Comparison of ENCODE assay signal across 1 cellular context in the genomic region with DNA sequence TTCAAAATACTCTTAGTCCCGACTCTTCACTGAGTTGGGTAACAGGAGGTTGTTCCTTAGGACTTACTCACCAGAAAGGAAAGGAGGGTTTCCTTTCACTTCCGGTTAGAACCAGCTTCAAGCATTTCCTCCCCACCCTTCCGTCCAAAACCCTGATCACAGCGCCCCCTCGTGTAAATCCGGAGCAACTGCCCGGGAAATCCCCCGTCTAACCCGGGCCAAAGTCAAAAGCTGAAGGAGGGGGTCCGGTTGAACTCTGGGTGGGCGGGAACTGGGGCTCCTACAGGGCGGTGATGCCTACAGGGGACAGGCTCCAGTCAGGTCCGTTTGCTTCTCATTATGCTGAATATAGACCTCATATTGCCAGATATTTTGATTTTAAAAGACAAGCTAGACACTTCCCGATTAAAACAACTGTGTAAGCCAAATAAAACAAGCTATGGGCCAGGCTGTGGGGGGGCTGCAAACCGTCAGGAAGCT.
TF ChIP-seq lines count a peak whose summit lies in the region.

No MANE protein-coding gene starts in this region.

TF ChIP-seq in HepG2, 621 proteins besides CTCF, POLR2A, EP300 and RAD21 (continued from another document and continues in another):
- TF ChIP-seq, protein P1, sequence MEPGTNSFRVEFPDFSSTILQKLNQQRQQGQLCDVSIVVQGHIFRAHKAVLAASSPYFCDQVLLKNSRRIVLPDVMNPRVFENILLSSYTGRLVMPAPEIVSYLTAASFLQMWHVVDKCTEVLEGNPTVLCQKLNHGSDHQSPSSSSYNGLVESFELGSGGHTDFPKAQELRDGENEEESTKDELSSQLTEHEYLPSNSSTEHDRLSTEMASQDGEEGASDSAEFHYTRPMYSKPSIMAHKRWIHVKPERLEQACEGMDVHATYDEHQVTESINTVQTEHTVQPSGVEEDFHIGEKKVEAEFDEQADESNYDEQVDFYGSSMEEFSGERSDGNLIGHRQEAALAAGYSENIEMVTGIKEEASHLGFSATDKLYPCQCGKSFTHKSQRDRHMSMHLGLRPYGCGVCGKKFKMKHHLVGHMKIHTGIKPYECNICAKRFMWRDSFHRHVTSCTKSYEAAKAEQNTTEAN (CRISPR knock-in tag; conservative IDR thresholded peaks at IDR 0.05), result no peak
- TF ChIP-seq ZNF335 (CRISPR knock-in tag; IDR thresholded peaks at IDR 0.05) (no peak), NR1H2 (CRISPR knock-in tag; IDR thresholded peaks at IDR 0.05; ENCODE audit: borderline replicate concordance, low read depth) (no peak), CAMTA2 (CRISPR knock-in tag; IDR thresholded peaks at IDR 0.05; ENCODE audit: borderline replicate concordance) (no peak), SIX1 (CRISPR knock-in tag; IDR thresholded peaks at IDR 0.05; ENCODE audit: borderline replicate concordance) (no peak), GATAD2A (CRISPR knock-in tag; IDR thresholded peaks at IDR 0.05) (peak; percentile 32; the same call in 1 of the 2 replicates), SALL1 (CRISPR knock-in tag; IDR thresholded peaks at IDR 0.05) (peak; percentile 68), ATRX (CRISPR knock-in tag; IDR thresholded peaks at IDR 0.05; ENCODE audit: borderline replicate concordance) (no peak), ZNF12 (CRISPR knock-in tag; IDR thresholded peaks at IDR 0.05) (no peak), RXRB (CRISPR knock-in tag; IDR thresholded peaks at IDR 0.05; ENCODE audit: borderline replicate concordance) (peak; percentile 33; the same call in 1 of the 2 replicates), ZSCAN21 (CRISPR knock-in tag; IDR thresholded peaks at IDR 0.05; ENCODE audit: borderline replicate concordance) (no peak), SMAD3 (CRISPR knock-in tag; IDR thresholded peaks at IDR 0.05) (0 out of 2 replicates have a peak, but pooled peaks have one; percentile 22), ZNF446 (CRISPR knock-in tag; IDR thresholded peaks at IDR 0.05) (0 out of 2 replicates have a peak, but pooled peaks have one; percentile 36), FOXP1 (IDR thresholded peaks at IDR 0.05) (no peak), FOXP1 (CRISPR knock-in tag; IDR thresholded peaks at IDR 0.05) (no peak), HES4 (CRISPR knock-in tag; IDR thresholded peaks at IDR 0.05; ENCODE audit: borderline replicate concordance) (no peak)
- TF ChIP-seq, protein P2, sequence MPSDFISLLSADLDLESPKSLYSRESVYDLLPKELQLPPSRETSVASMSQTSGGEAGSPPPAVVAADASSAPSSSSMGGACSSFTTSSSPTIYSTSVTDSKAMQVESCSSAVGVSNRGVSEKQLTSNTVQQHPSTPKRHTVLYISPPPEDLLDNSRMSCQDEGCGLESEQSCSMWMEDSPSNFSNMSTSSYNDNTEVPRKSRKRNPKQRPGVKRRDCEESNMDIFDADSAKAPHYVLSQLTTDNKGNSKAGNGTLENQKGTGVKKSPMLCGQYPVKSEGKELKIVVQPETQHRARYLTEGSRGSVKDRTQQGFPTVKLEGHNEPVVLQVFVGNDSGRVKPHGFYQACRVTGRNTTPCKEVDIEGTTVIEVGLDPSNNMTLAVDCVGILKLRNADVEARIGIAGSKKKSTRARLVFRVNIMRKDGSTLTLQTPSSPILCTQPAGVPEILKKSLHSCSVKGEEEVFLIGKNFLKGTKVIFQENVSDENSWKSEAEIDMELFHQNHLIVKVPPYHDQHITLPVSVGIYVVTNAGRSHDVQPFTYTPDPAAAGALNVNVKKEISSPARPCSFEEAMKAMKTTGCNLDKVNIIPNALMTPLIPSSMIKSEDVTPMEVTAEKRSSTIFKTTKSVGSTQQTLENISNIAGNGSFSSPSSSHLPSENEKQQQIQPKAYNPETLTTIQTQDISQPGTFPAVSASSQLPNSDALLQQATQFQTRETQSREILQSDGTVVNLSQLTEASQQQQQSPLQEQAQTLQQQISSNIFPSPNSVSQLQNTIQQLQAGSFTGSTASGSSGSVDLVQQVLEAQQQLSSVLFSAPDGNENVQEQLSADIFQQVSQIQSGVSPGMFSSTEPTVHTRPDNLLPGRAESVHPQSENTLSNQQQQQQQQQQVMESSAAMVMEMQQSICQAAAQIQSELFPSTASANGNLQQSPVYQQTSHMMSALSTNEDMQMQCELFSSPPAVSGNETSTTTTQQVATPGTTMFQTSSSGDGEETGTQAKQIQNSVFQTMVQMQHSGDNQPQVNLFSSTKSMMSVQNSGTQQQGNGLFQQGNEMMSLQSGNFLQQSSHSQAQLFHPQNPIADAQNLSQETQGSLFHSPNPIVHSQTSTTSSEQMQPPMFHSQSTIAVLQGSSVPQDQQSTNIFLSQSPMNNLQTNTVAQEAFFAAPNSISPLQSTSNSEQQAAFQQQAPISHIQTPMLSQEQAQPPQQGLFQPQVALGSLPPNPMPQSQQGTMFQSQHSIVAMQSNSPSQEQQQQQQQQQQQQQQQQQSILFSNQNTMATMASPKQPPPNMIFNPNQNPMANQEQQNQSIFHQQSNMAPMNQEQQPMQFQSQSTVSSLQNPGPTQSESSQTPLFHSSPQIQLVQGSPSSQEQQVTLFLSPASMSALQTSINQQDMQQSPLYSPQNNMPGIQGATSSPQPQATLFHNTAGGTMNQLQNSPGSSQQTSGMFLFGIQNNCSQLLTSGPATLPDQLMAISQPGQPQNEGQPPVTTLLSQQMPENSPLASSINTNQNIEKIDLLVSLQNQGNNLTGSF (CRISPR knock-in tag; IDR thresholded peaks at IDR 0.05), result no peak
- TF ChIP-seq, protein P3, sequence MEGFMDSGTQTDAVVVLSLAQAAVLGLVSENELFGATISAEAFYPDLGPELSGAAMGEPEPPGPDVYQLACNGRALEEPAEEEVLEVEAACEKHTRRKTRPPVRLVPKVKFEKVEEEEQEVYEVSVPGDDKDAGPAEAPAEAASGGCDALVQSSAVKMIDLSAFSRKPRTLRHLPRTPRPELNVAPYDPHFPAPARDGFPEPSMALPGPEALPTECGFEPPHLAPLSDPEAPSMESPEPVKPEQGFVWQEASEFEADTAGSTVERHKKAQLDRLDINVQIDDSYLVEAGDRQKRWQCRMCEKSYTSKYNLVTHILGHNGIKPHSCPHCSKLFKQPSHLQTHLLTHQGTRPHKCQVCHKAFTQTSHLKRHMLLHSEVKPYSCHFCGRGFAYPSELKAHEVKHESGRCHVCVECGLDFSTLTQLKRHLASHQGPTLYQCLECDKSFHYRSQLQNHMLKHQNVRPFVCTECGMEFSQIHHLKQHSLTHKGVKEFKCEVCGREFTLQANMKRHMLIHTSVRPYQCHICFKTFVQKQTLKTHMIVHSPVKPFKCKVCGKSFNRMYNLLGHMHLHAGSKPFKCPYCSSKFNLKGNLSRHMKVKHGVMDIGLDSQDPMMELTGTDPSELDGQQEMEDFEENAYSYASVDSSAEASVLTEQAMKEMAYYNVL (CRISPR knock-in tag; IDR thresholded peaks at IDR 0.05; ENCODE audit: borderline replicate concordance), result no peak
- TF ChIP-seq, protein P4, sequence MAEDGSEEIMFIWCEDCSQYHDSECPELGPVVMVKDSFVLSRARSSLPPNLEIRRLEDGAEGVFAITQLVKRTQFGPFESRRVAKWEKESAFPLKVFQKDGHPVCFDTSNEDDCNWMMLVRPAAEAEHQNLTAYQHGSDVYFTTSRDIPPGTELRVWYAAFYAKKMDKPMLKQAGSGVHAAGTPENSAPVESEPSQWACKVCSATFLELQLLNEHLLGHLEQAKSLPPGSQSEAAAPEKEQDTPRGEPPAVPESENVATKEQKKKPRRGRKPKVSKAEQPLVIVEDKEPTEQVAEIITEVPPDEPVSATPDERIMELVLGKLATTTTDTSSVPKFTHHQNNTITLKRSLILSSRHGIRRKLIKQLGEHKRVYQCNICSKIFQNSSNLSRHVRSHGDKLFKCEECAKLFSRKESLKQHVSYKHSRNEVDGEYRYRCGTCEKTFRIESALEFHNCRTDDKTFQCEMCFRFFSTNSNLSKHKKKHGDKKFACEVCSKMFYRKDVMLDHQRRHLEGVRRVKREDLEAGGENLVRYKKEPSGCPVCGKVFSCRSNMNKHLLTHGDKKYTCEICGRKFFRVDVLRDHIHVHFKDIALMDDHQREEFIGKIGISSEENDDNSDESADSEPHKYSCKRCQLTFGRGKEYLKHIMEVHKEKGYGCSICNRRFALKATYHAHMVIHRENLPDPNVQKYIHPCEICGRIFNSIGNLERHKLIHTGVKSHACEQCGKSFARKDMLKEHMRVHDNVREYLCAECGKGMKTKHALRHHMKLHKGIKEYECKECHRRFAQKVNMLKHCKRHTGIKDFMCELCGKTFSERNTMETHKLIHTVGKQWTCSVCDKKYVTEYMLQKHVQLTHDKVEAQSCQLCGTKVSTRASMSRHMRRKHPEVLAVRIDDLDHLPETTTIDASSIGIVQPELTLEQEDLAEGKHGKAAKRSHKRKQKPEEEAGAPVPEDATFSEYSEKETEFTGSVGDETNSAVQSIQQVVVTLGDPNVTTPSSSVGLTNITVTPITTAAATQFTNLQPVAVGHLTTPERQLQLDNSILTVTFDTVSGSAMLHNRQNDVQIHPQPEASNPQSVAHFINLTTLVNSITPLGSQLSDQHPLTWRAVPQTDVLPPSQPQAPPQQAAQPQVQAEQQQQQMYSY (CRISPR knock-in tag; IDR thresholded peaks at IDR 0.05), result no peak
- TF ChIP-seq, protein P5, sequence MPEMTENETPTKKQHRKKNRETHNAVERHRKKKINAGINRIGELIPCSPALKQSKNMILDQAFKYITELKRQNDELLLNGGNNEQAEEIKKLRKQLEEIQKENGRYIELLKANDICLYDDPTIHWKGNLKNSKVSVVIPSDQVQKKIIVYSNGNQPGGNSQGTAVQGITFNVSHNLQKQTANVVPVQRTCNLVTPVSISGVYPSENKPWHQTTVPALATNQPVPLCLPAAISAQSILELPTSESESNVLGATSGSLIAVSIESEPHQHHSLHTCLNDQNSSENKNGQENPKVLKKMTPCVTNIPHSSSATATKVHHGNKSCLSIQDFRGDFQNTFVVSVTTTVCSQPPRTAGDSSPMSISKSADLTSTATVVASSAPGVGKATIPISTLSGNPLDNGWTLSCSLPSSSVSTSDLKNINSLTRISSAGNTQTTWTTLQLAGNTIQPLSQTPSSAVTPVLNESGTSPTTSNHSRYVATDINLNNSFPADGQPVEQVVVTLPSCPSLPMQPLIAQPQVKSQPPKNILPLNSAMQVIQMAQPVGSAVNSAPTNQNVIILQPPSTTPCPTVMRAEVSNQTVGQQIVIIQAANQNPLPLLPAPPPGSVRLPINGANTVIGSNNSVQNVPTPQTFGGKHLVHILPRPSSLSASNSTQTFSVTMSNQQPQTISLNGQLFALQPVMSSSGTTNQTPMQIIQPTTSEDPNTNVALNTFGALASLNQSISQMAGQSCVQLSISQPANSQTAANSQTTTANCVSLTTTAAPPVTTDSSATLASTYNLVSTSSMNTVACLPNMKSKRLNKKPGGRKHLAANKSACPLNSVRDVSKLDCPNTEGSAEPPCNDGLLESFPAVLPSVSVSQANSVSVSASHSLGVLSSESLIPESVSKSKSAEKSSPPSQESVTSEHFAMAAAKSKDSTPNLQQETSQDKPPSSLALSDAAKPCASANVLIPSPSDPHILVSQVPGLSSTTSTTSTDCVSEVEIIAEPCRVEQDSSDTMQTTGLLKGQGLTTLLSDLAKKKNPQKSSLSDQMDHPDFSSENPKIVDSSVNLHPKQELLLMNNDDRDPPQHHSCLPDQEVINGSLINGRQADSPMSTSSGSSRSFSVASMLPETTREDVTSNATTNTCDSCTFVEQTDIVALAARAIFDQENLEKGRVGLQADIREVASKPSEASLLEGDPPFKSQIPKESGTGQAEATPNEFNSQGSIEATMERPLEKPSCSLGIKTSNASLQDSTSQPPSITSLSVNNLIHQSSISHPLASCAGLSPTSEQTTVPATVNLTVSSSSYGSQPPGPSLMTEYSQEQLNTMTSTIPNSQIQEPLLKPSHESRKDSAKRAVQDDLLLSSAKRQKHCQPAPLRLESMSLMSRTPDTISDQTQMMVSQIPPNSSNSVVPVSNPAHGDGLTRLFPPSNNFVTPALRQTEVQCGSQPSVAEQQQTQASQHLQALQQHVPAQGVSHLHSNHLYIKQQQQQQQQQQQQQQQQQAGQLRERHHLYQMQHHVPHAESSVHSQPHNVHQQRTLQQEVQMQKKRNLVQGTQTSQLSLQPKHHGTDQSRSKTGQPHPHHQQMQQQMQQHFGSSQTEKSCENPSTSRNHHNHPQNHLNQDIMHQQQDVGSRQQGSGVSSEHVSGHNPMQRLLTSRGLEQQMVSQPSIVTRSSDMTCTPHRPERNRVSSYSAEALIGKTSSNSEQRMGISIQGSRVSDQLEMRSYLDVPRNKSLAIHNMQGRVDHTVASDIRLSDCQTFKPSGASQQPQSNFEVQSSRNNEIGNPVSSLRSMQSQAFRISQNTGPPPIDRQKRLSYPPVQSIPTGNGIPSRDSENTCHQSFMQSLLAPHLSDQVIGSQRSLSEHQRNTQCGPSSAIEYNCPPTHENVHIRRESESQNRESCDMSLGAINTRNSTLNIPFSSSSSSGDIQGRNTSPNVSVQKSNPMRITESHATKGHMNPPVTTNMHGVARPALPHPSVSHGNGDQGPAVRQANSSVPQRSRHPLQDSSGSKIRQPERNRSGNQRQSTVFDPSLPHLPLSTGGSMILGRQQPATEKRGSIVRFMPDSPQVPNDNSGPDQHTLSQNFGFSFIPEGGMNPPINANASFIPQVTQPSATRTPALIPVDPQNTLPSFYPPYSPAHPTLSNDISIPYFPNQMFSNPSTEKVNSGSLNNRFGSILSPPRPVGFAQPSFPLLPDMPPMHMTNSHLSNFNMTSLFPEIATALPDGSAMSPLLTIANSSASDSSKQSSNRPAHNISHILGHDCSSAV (CRISPR knock-in tag; IDR thresholded peaks at IDR 0.05; ENCODE audit: borderline replicate concordance), result no peak
- TF ChIP-seq, protein P6, sequence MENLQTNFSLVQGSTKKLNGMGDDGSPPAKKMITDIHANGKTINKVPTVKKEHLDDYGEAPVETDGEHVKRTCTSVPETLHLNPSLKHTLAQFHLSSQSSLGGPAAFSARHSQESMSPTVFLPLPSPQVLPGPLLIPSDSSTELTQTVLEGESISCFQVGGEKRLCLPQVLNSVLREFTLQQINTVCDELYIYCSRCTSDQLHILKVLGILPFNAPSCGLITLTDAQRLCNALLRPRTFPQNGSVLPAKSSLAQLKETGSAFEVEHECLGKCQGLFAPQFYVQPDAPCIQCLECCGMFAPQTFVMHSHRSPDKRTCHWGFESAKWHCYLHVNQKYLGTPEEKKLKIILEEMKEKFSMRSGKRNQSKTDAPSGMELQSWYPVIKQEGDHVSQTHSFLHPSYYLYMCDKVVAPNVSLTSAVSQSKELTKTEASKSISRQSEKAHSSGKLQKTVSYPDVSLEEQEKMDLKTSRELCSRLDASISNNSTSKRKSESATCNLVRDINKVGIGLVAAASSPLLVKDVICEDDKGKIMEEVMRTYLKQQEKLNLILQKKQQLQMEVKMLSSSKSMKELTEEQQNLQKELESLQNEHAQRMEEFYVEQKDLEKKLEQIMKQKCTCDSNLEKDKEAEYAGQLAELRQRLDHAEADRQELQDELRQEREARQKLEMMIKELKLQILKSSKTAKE (CRISPR knock-in tag; IDR thresholded peaks at IDR 0.05; ENCODE audit: borderline replicate concordance), result no peak
- TF ChIP-seq, protein P7, sequence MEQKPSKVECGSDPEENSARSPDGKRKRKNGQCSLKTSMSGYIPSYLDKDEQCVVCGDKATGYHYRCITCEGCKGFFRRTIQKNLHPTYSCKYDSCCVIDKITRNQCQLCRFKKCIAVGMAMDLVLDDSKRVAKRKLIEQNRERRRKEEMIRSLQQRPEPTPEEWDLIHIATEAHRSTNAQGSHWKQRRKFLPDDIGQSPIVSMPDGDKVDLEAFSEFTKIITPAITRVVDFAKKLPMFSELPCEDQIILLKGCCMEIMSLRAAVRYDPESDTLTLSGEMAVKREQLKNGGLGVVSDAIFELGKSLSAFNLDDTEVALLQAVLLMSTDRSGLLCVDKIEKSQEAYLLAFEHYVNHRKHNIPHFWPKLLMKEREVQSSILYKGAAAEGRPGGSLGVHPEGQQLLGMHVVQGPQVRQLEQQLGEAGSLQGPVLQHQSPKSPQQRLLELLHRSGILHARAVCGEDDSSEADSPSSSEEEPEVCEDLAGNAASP (CRISPR knock-in tag; IDR thresholded peaks at IDR 0.05; ENCODE audit: borderline replicate concordance), result peak; percentile 36; the same call in 1 of the 2 replicates
